In genomic region chr2:119231975-119232665, GRCh38 we compare ENCODE assay signal across 8 cellular contexts. TPM values are rescaled to one million over a fixed set of nuclear protein-coding genes. Genes with fewer than 3 reads are reported as not detected.
DNase-seq lines count a peak whose midpoint lies in the region; ATAC-seq lines count a peak whose summit lies in the region.

No MANE protein-coding gene starts in this region.

- no peaks in the 10 kb centered on the region for H3K36me3 Mint-ChIP-seq in activated CD4-positive, alpha-beta memory T cell treated with anti-CD3 and anti-CD28 coated beads for 36 hours
- no peaks in the 10 kb centered on the region for H3K36me3 Mint-ChIP-seq in activated CD4-positive, alpha-beta memory T cell treated with anti-CD3 and anti-CD28 coated beads, Interleukin-2, amount 10 ng/mL, durations not matched to agents 7 days and 5 days (ENCODE audit: low read depth)
- H3K36me3 Mint-ChIP-seq in activated naive CD8-positive, alpha-beta T cell treated with anti-CD3 and anti-CD28 coated beads, Interleukin-2, amount 50 U/mL, for 24 hours (ENCODE audit: low read depth): no peaks in the 10 kb centered on the region
- no peaks in the 10 kb centered on the region for H3K36me3 Mint-ChIP-seq in stimulated activated memory B cell treated with anti-CD40 and anti-IgM and Interleukin-4, amounts not matched to agents 10 μg/mL and 1 μg/mL and 100 μg/mL, for 72 hours

- peak; percentile 22 for DNase-seq in activated CD4-positive, alpha-beta memory T cell treated with anti-CD3 and anti-CD28 coated beads for 36 hours
- no peak for DNase-seq in activated CD4-positive, alpha-beta memory T cell treated with anti-CD3 and anti-CD28 coated beads, Interleukin-2, amount 10 ng/mL, durations not matched to agents 7 days and 5 days
- DNase-seq in activated naive CD8-positive, alpha-beta T cell treated with anti-CD3 and anti-CD28 coated beads, Interleukin-2, amount 50 U/mL, for 24 hours: peak; percentile 8
- DNase-seq in OCI-M2 (lab: John Stamatoyannopoulos, UW; ENCODE audit: unreplicated experiment) (no peak), RPMI8226 (no peak)
- DNase-seq in activated CD8-positive, alpha-beta memory T cell treated with anti-CD3 and anti-CD28 coated beads, Interleukin-2, amount 50 U/mL, for 48 hours: no peak

- CTCF ChIA-PET in activated CD4-positive, alpha-beta memory T cell treated with anti-CD3 and anti-CD28 coated beads for 36 hours (lab: Charles Lee): no interaction called here
- CTCF ChIA-PET in activated CD4-positive, alpha-beta memory T cell treated with anti-CD3 and anti-CD28 coated beads, Interleukin-2, amount 10 ng/mL, durations not matched to agents 7 days and 5 days (lab: Charles Lee): no interaction called here

- no peak overlapping the region for H3K27ac Mint-ChIP-seq in activated CD4-positive, alpha-beta memory T cell treated with anti-CD3 and anti-CD28 coated beads for 36 hours
- no peak overlapping the region for H3K27ac Mint-ChIP-seq in activated CD4-positive, alpha-beta memory T cell treated with anti-CD3 and anti-CD28 coated beads, Interleukin-2, amount 10 ng/mL, durations not matched to agents 7 days and 5 days
- H3K27ac Mint-ChIP-seq in activated naive CD8-positive, alpha-beta T cell treated with anti-CD3 and anti-CD28 coated beads, Interleukin-2, amount 50 U/mL, for 24 hours: no peak overlapping the region
- H3K27ac Mint-ChIP-seq in stimulated activated memory B cell treated with anti-CD40 and anti-IgM and Interleukin-4, amounts not matched to agents 10 μg/mL and 1 μg/mL and 100 μg/mL, for 72 hours: peak overlapping the region; percentile 14

- peak; percentile 36 for ATAC-seq in HG02798 (IDR thresholded peaks at IDR 0.05; ENCODE audit: poor library complexity, unreplicated experiment)
- ATAC-seq in activated naive CD8-positive, alpha-beta T cell treated with anti-CD3 and anti-CD28 coated beads, Interleukin-2, amount 50 U/mL, for 24 hours: peak; percentile 72
- peak; percentile 77 for ATAC-seq in stimulated activated memory B cell treated with anti-CD40 and anti-IgM and Interleukin-4, amounts not matched to agents 10 μg/mL and 1 μg/mL and 100 μg/mL, for 72 hours

- H3K4me1 Mint-ChIP-seq in activated CD4-positive, alpha-beta memory T cell treated with anti-CD3 and anti-CD28 coated beads for 36 hours (ENCODE audit: low read depth): no peaks in the 10 kb centered on the region
- H3K4me1 Mint-ChIP-seq in activated CD4-positive, alpha-beta memory T cell treated with anti-CD3 and anti-CD28 coated beads, Interleukin-2, amount 10 ng/mL, durations not matched to agents 7 days and 5 days: no peaks in the 10 kb centered on the region
- H3K4me1 Mint-ChIP-seq in activated naive CD8-positive, alpha-beta T cell treated with anti-CD3 and anti-CD28 coated beads, Interleukin-2, amount 50 U/mL, for 24 hours: peaks cover 17% of the 10 kb centered on the region
- peaks cover 24% of the 10 kb centered on the region for H3K4me1 Mint-ChIP-seq in stimulated activated memory B cell treated with anti-CD40 and anti-IgM and Interleukin-4, amounts not matched to agents 10 μg/mL and 1 μg/mL and 100 μg/mL, for 72 hours

- POLR2A ChIA-PET in activated CD4-positive, alpha-beta memory T cell treated with anti-CD3 and anti-CD28 coated beads for 36 hours (lab: Charles Lee): no interaction called here
- POLR2A ChIA-PET in activated CD4-positive, alpha-beta memory T cell treated with anti-CD3 and anti-CD28 coated beads, Interleukin-2, amount 10 ng/mL, durations not matched to agents 7 days and 5 days (lab: Charles Lee): no interaction called here

- intact Hi-C loops in activated CD4-positive, alpha-beta memory T cell treated with anti-CD3 and anti-CD28 coated beads for 36 hours (cut with micrococcal nuclease): loop anchor here (5.0 kb wide), 1 partner anchor 135 kb away; the partner anchor contains the start of genes C2orf76 and DBI

- no peak overlapping the region for H3K4me3 Mint-ChIP-seq in activated CD4-positive, alpha-beta memory T cell treated with anti-CD3 and anti-CD28 coated beads for 36 hours
- no peak overlapping the region for H3K4me3 Mint-ChIP-seq in activated CD4-positive, alpha-beta memory T cell treated with anti-CD3 and anti-CD28 coated beads, Interleukin-2, amount 10 ng/mL, durations not matched to agents 7 days and 5 days
- H3K4me3 Mint-ChIP-seq in activated naive CD8-positive, alpha-beta T cell treated with anti-CD3 and anti-CD28 coated beads, Interleukin-2, amount 50 U/mL, for 24 hours: no peak overlapping the region
- peak overlapping the region; percentile 10 for H3K4me3 Mint-ChIP-seq in stimulated activated memory B cell treated with anti-CD40 and anti-IgM and Interleukin-4, amounts not matched to agents 10 μg/mL and 1 μg/mL and 100 μg/mL, for 72 hours

- H3K9me3 Mint-ChIP-seq in activated CD4-positive, alpha-beta memory T cell treated with anti-CD3 and anti-CD28 coated beads for 36 hours: no peaks in the 10 kb centered on the region
- no peaks in the 10 kb centered on the region for H3K9me3 Mint-ChIP-seq in activated CD4-positive, alpha-beta memory T cell treated with anti-CD3 and anti-CD28 coated beads, Interleukin-2, amount 10 ng/mL, durations not matched to agents 7 days and 5 days
- H3K9me3 Mint-ChIP-seq in activated naive CD8-positive, alpha-beta T cell treated with anti-CD3 and anti-CD28 coated beads, Interleukin-2, amount 50 U/mL, for 24 hours: no peaks in the 10 kb centered on the region
- H3K9me3 Mint-ChIP-seq in stimulated activated memory B cell treated with anti-CD40 and anti-IgM and Interleukin-4, amounts not matched to agents 10 μg/mL and 1 μg/mL and 100 μg/mL, for 72 hours: no peaks in the 10 kb centered on the region

- no peaks in the 10 kb centered on the region for H3K27me3 Mint-ChIP-seq in activated CD4-positive, alpha-beta memory T cell treated with anti-CD3 and anti-CD28 coated beads for 36 hours
- H3K27me3 Mint-ChIP-seq in activated CD4-positive, alpha-beta memory T cell treated with anti-CD3 and anti-CD28 coated beads, Interleukin-2, amount 10 ng/mL, durations not matched to agents 7 days and 5 days: peaks cover 1% of the 10 kb centered on the region
- no peaks in the 10 kb centered on the region for H3K27me3 Mint-ChIP-seq in activated naive CD8-positive, alpha-beta T cell treated with anti-CD3 and anti-CD28 coated beads, Interleukin-2, amount 50 U/mL, for 24 hours
- H3K27me3 Mint-ChIP-seq in stimulated activated memory B cell treated with anti-CD40 and anti-IgM and Interleukin-4, amounts not matched to agents 10 μg/mL and 1 μg/mL and 100 μg/mL, for 72 hours: no peaks in the 10 kb centered on the region

RNA-seq across cellular contexts. Expression of gene STEAP3, which starts 8.5 kb away (rescaled TPM):
- total RNA-seq in activated CD4-positive, alpha-beta memory T cell treated with anti-CD3 and anti-CD28 coated beads for 36 hours: under 1 TPM; 0.12 to 0.17 TPM
- total RNA-seq in activated CD4-positive, alpha-beta memory T cell treated with anti-CD3 and anti-CD28 coated beads, Interleukin-2, amount 10 ng/mL, durations not matched to agents 7 days and 5 days: not detected

Comparison
In these comparisons a context has a peak if more than half of its experiments do, and no peak if none do; other contexts are left out.
1. DNase-seq: peak in activated CD4-positive, alpha-beta memory T cell treated with anti-CD3 and anti-CD28 coated beads for 36 hours (single experiment) and activated naive CD8-positive, alpha-beta T cell treated with anti-CD3 and anti-CD28 coated beads, Interleukin-2, amount 50 U/mL, for 24 hours (single experiment); none in activated CD4-positive, alpha-beta memory T cell treated with anti-CD3 and anti-CD28 coated beads, Interleukin-2, amount 10 ng/mL, durations not matched to agents 7 days and 5 days (single experiment), OCI-M2 (single experiment), activated CD8-positive, alpha-beta memory T cell treated with anti-CD3 and anti-CD28 coated beads, Interleukin-2, amount 50 U/mL, for 48 hours (single experiment) and RPMI8226 (single experiment).
2. Peak in every context shown above with its lines, with median percentiles within 50 percentile points of each other: ATAC-seq.